Comparison of ENCODE assay signal across 8 cellular contexts in the genomic region with DNA sequence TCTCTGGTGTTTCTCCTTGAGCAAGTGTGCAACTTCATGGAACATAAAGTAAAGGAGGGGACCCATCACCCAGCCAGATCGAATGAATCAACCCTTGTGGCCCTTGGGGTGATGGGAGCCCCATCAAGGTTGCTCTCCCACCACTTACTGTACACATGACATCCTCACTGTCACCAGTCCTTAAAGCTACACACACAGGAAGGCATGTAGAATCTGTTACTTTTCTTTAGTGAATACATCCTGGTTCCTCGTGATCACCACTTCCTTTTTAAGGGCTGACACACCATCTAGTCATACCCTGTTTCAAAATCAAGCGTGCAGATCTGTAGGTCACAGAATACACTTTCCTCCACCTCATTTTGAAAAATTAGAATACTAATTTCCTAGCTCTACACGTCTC. TPM values are rescaled to one million over a fixed set of nuclear protein-coding genes. Genes with fewer than 3 reads are reported as not detected.
DNase-seq lines count a peak whose midpoint lies in the region; ATAC-seq and TF ChIP-seq lines count a peak whose summit lies in the region.

No MANE protein-coding gene starts in this region.

- no peak overlapping the region for H4K8ac ChIP-seq in trophoblast cell (ENCODE audit: low read depth, low read length)

- H3K4me1 ChIP-seq in trophoblast cell (ENCODE audit: control insufficient read depth in 1 of 2, insufficient read depth in 2 of 2, low read length in 2 of 2), result no peaks in the 10 kb centered on the region

- H2AK5ac ChIP-seq in trophoblast cell (ENCODE audit: low read length), result no peak overlapping the region

- H4K91ac ChIP-seq in trophoblast cell (ENCODE audit: low read depth, low read length), result no peak overlapping the region

- H3K36me3 ChIP-seq in brain microvascular endothelial cell (replicated peaks) (no peaks in the 10 kb centered on the region), trophoblast cell (ENCODE audit: control insufficient read depth in 1 of 2, insufficient read depth in 2 of 2, low read length in 2 of 2) (no peaks in the 10 kb centered on the region)

- H3K27ac ChIP-seq in brain microvascular endothelial cell, result peak overlapping the region; percentile 12
- H3K27ac ChIP-seq in trophoblast cell (ENCODE audit: low read depth, low read length), result no peak overlapping the region

- no peak overlapping the region for H3K18ac ChIP-seq in trophoblast cell (ENCODE audit: low read length)

- H3K27me3 ChIP-seq in brain microvascular endothelial cell (replicated peaks) (no peaks in the 10 kb centered on the region), trophoblast cell (ENCODE audit: insufficient read depth, low read length) (no peaks in the 10 kb centered on the region)

- no CpG with 5 or more reads among the region's 4 CpGs for WGBS in trophoblast cell (ENCODE audit: extremely low coverage, insufficient coverage, insufficient read length)

- H2AFZ ChIP-seq in trophoblast cell (ENCODE audit: insufficient read depth, low read length, poor library complexity), result no peak overlapping the region

- ATAC-seq in HG03460 (IDR thresholded peaks at IDR 0.05; ENCODE audit: unreplicated experiment) (no peak), HG03039 (IDR thresholded peaks at IDR 0.05; ENCODE audit: unreplicated experiment) (no peak)

- H3K4me3 ChIP-seq in brain microvascular endothelial cell (ENCODE audit: low read depth, low read length) (no peak overlapping the region), trophoblast cell (ENCODE audit: low read depth, low read length) (no peak overlapping the region)

- H3K4me2 ChIP-seq in trophoblast cell (ENCODE audit: low read length), result no peak overlapping the region

- H3K9ac ChIP-seq in trophoblast cell (ENCODE audit: low read length), result no peak overlapping the region

- H3K9me3 ChIP-seq in trophoblast cell (ENCODE audit: insufficient read depth, low read depth, low read length), result no peaks in the 10 kb centered on the region

- H2BK12ac ChIP-seq in trophoblast cell (ENCODE audit: low read length), result no peak overlapping the region

- DNase-seq in ELR (ENCODE audit: low read depth) (peak; percentile 94), MV-4-11 (lab: John Stamatoyannopoulos, UW) (peak; percentile 94), brain microvascular endothelial cell (peak; percentile 57), trophoblast cell (peak; percentile 3 to 40), NCI-H510A treated with DMSO at 0.1 percent for 48 hours (lab: John Stamatoyannopoulos, UW) (no peak), NCI-H1417 (lab: John Stamatoyannopoulos, UW) (no peak)

- no peak overlapping the region for H3K23ac ChIP-seq in trophoblast cell (ENCODE audit: low read length)

- no peak overlapping the region for H2BK120ac ChIP-seq in trophoblast cell (ENCODE audit: insufficient read depth, low read length, poor library complexity)

- no peak overlapping the region for H4K12ac ChIP-seq in trophoblast cell (ENCODE audit: low read depth, low read length)

- H3K79me1 ChIP-seq in trophoblast cell (ENCODE audit: low read length), result no peaks in the 10 kb centered on the region

- no peak overlapping the region for H2BK5ac ChIP-seq in trophoblast cell (ENCODE audit: low read depth, low read length, poor library complexity)

- H3K14ac ChIP-seq in trophoblast cell (ENCODE audit: low read length), result no peak overlapping the region

- H3K79me2 ChIP-seq in trophoblast cell (ENCODE audit: control insufficient read depth, insufficient read depth, low read length, poor library complexity), result no peaks in the 10 kb centered on the region

- no peak overlapping the region for H3K4ac ChIP-seq in trophoblast cell (ENCODE audit: low read depth, low read length)

- in situ Hi-C loops in brain microvascular endothelial cell (cut with HindIII; ENCODE audit: low pct_ligation_motif_present, low sequenced_read_pairs), result no loop called here

- TF ChIP-seq CTCF in brain microvascular endothelial cell (IDR thresholded peaks at IDR 0.05; ENCODE audit: low read depth, low read length, missing control alignments), result no peak

RNA-seq across cellular contexts. Expression of a gene that starts 22.6 kb away (rescaled TPM):
- polyA plus RNA-seq in trophoblast cell (2013), result 22.0 and 22.5 TPM in 2 replicates

Comparison
In these comparisons a context has a peak if more than half of its experiments do, and no peak if none do; other contexts are left out.
1. DNase-seq: peak in ELR (single experiment), MV-4-11 (single experiment), brain microvascular endothelial cell (single experiment) and trophoblast cell (2 of 2); none in NCI-H510A treated with DMSO at 0.1 percent for 48 hours (single experiment) and NCI-H1417 (0 of 3).